In the genomic region with DNA sequence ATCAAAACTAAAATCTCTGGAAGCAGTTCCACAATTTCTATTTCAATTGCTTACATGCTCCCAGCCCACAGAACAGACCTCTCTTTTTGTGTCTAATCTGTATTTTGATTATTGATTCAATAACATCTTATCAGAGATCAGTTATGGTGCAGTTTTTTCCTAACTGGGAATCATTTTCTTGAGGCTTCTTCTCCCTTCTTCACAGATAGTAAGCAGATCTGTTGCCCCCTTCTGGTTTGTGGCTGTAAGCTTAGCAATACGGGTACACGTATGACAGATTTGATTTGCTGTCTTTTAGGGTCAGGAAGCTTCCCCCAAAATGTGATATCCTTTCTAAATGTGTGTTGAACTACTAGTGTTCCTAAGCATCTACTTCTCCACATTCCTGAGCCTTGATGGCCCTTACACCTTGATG, we compare ENCODE assay signal across 8 cellular contexts. TPM values are rescaled to one million over a fixed set of nuclear protein-coding genes. Genes with fewer than 3 reads are reported as not detected.
DNase-seq lines count a peak whose midpoint lies in the region; ATAC-seq, FAIRE-seq and TF ChIP-seq lines count a peak whose summit lies in the region.

No MANE protein-coding gene starts in this region.

- no peak overlapping the region for H3K4me3 Mint-ChIP-seq in activated T-cell treated with anti-CD3 and anti-CD28 coated beads, Interleukin-2, amount 50 U/mL, for 4 hours

- CTCF ChIA-PET in GM10248 (lab: Yijun Ruan, JAX), result interaction anchor here (0.9 to 11.5 kb wide), 5 partner anchors 13 to 57 kb away, joined by 3 to 98 read pairs (median 5); no protein-coding TSS in a partner anchor

- no peaks in the 10 kb centered on the region for H3K27me3 Mint-ChIP-seq in activated T-cell treated with anti-CD3 and anti-CD28 coated beads, Interleukin-2, amount 50 U/mL, for 4 hours (ENCODE audit: low read depth)

- H3K36me3 ChIP-seq in OCI-LY3 (replicated peaks; ENCODE audit: low read depth, low read length), result peaks cover 12% of the 10 kb centered on the region
- H3K36me3 ChIP-seq in fibroblast of lung (ENCODE audit: control insufficient read depth, insufficient read depth, low read length), result no peaks in the 10 kb centered on the region
- no peaks in the 10 kb centered on the region for H3K36me3 ChIP-seq in body of pancreas (replicated peaks in 1 of 2; ENCODE audit: insufficient read depth in 1 of 2, low read depth in 2 of 2)

- H4K20me1 ChIP-seq in OCI-LY3 (ENCODE audit: insufficient read depth, low read length) (no peaks in the 10 kb centered on the region), fibroblast of lung (ENCODE audit: control insufficient read depth, extremely low read depth, insufficient read depth, low read length) (no peaks in the 10 kb centered on the region)

- H3K4me2 ChIP-seq in OCI-LY3 (ENCODE audit: low read length) (no peak overlapping the region), fibroblast of lung (ENCODE audit: extremely low read depth, insufficient read depth, low read length) (no peak overlapping the region)

- TF ChIP-seq CTCF in GM10248 (IDR thresholded peaks at IDR 0.05; ENCODE audit: control extremely low read depth, extremely low read depth, low read depth, missing control alignments) (peak; percentile 35), OCI-LY3 (IDR thresholded peaks at IDR 0.05; ENCODE audit: low read depth, low read length) (peak; percentile 43), fibroblast of lung (conservative IDR thresholded peaks at IDR 0.05 in 1 of 2, IDR thresholded peaks at IDR 0.05 in 1 of 2; ENCODE audit: low read depth in 1 of 2, low read length in 2 of 2) (peak; percentile 75 to 81), body of pancreas (IDR thresholded peaks at IDR 0.05) (peak in 2 of 7 experiments; percentile 5 to 15)

- no peaks in the 10 kb centered on the region for H3K9me3 ChIP-seq in OCI-LY3 (ENCODE audit: insufficient read depth, low read length)
- no peaks in the 10 kb centered on the region for H3K9me3 ChIP-seq in fibroblast of lung (ENCODE audit: control insufficient read depth, insufficient read depth, low read depth, low read length)
- no peaks in the 10 kb centered on the region for H3K9me3 ChIP-seq in body of pancreas

- 81 to 90% methylated on average over 2 of the region's 2 CpGs for WGBS in body of pancreas, 2 donors

- no peak overlapping the region for H2AFZ ChIP-seq in OCI-LY3 (ENCODE audit: low read depth, low read length)
- no peak overlapping the region for H2AFZ ChIP-seq in fibroblast of lung (ENCODE audit: low read length)

- H3K36me3 Mint-ChIP-seq in activated T-cell treated with anti-CD3 and anti-CD28 coated beads, Interleukin-2, amount 50 U/mL, for 4 hours (ENCODE audit: insufficient read depth), result peaks cover 40% of the 10 kb centered on the region

- H3K27ac ChIP-seq in OCI-LY3 (ENCODE audit: low read length) (no peak overlapping the region), fibroblast of lung (ENCODE audit: insufficient read depth, low read length) (no peak overlapping the region), body of pancreas (no peak overlapping the region)

- no peak for TF ChIP-seq POLR2A in body of pancreas (IDR thresholded peaks at IDR 0.05)

- H3K79me2 ChIP-seq in OCI-LY3 (ENCODE audit: low read length), result no peaks in the 10 kb centered on the region
- no peaks in the 10 kb centered on the region for H3K79me2 ChIP-seq in fibroblast of lung (ENCODE audit: control insufficient read depth, insufficient read depth, low read length)

- H3K4me1 ChIP-seq in OCI-LY3 (ENCODE audit: low read length) (peaks cover 9% of the 10 kb centered on the region), fibroblast of lung (ENCODE audit: control insufficient read depth, extremely low read depth, insufficient read depth, low read length) (peaks cover 16% of the 10 kb centered on the region), body of pancreas (peaks cover 29% of the 10 kb centered on the region)

- DNase-seq in GM10248 (ENCODE audit: extremely low spot score) (peak; percentile 19), fibroblast of lung (ENCODE audit: low read depth in 2 of 2) (peak; percentile 58 to 81), retina (peak; percentile 32), body of pancreas (no peak), GM19239 (ENCODE audit: insufficient read length, low spot score) (no peak)
- no peak for DNase-seq in activated T-cell treated with anti-CD3 and anti-CD28 coated beads, Interleukin-2, amount 50 U/mL, for 4 hours

- H3K4me1 Mint-ChIP-seq in activated T-cell treated with anti-CD3 and anti-CD28 coated beads, Interleukin-2, amount 50 U/mL, for 4 hours (ENCODE audit: low read depth), result peaks cover 3% of the 10 kb centered on the region

- intact Hi-C loops in body of pancreas (cut with DNase I), result no loop called here

- H3K4me3 ChIP-seq in OCI-LY3 (ENCODE audit: low read length) (no peak overlapping the region), fibroblast of lung (replicated peaks in 1 of 4; ENCODE audit: control extremely low read depth in 1 of 4, insufficient read depth in 1 of 4, low read depth in 3 of 4, low read length in 4 of 4) (no peak overlapping the region), body of pancreas (no peak overlapping the region)

- no peaks in the 10 kb centered on the region for H3K9me3 Mint-ChIP-seq in activated T-cell treated with anti-CD3 and anti-CD28 coated beads, Interleukin-2, amount 50 U/mL, for 4 hours

- H3K27me3 ChIP-seq in OCI-LY3 (ENCODE audit: low read depth, low read length), result no peaks in the 10 kb centered on the region
- no peaks in the 10 kb centered on the region for H3K27me3 ChIP-seq in fibroblast of lung (ENCODE audit: control insufficient read depth, insufficient read depth, low read length)
- H3K27me3 ChIP-seq in body of pancreas, result no peaks in the 10 kb centered on the region

- no peak for FAIRE-seq in GM19239 (lab: Jason Lieb, UNC)

- POLR2A ChIA-PET in GM10248 (lab: Yijun Ruan, JAX), result no interaction called here

- ATAC-seq in activated T-cell treated with anti-CD3 and anti-CD28 coated beads, Interleukin-2, amount 50 U/mL, for 4 hours, result no peak
- ATAC-seq in body of pancreas (no peak), HG03565 (IDR thresholded peaks at IDR 0.05; ENCODE audit: unreplicated experiment) (no peak)

- H3K9ac ChIP-seq in OCI-LY3 (ENCODE audit: low read length) (no peak overlapping the region), fibroblast of lung (ENCODE audit: insufficient read depth, low read length) (no peak overlapping the region)

RNA-seq across cellular contexts. Expression of a gene that starts 39.4 kb away (rescaled TPM):
- total RNA-seq in fibroblast of lung, result 72.7 and 86.5 TPM in 2 replicates
- 67.2 and 75.9 TPM in 2 replicates for polyA plus RNA-seq in fibroblast of lung
- 41.4 and 44.1 TPM in 2 replicates for polyA plus RNA-seq in fibroblast of lung (2012)
- 88.9 and 143 TPM in 2 replicates for polyA minus RNA-seq in fibroblast of lung (ENCODE audit: low replicate concordance)
- 100 to 1,000 TPM in 1 of 3 donors, 10 to 100 TPM in 2; 83.4 to 107 (median 88.1) TPM for total RNA-seq in activated T-cell treated with anti-CD3 and anti-CD28 coated beads, Interleukin-2, amount 50 U/mL, for 4 hours
- 10 to 100 TPM; 25.4 to 52.7 TPM for total RNA-seq in body of pancreas

RNA-seq across cellular contexts. Expression of a gene that starts 39.5 kb away (rescaled TPM):
- total RNA-seq in fibroblast of lung (9.5 and 15.9 TPM in 2 replicates), body of pancreas (1 to 10 TPM; 2.6 to 3.9 TPM)
- 10.3 and 13.4 TPM in 2 replicates for polyA plus RNA-seq in fibroblast of lung
- 7.2 and 8.6 TPM in 2 replicates for polyA plus RNA-seq in fibroblast of lung (2012)
- 2.1 and 13.8 TPM in 2 replicates for polyA minus RNA-seq in fibroblast of lung (ENCODE audit: low replicate concordance)
- 10 to 100 TPM; 11.6 to 14.1 (median 13.3) TPM for total RNA-seq in activated T-cell treated with anti-CD3 and anti-CD28 coated beads, Interleukin-2, amount 50 U/mL, for 4 hours

Comparison
In these comparisons a context has a peak if more than half of its experiments do, and no peak if none do; other contexts are left out.
1. DNase-seq: peak in GM10248 (single experiment), fibroblast of lung (2 of 2) and retina (single experiment); none in activated T-cell treated with anti-CD3 and anti-CD28 coated beads, Interleukin-2, amount 50 U/mL, for 4 hours (single experiment), body of pancreas (0 of 4) and GM19239 (single experiment).